ENCODE assay signal across 14 cellular contexts in the genomic region with DNA sequence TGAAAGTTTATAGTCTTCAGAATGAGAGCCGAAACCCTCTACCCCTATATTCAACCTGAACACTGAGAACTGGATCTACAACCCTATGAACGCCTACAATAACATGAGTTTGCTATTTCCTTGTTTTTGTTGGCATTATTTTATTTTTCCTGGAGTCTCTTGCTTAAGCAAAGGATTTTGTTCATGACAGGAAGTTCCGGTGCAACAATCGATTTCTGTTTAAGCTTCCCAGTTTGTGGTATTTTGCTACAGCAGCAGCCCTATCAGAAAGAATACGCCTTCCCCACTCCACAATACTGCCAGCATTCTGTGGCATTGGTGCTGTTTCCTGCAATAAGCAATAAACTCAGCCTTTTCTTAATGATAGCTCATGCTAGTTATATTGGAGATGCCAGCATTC.
DNase-seq lines count a peak whose midpoint lies in the region; ATAC-seq and TF ChIP-seq lines count a peak whose summit lies in the region.
"Had no signal": no experiment of that assay in that cellular context is flagged by ENCODE, and none has a peak within 500 bp of the region (broad histone marks: within the 10 kb centered on the region; RNA-seq: fewer than 3 reads in every experiment).

No MANE protein-coding gene starts in this region.

- no CpG with 5 or more reads among the region's 5 CpGs for WGBS in H9 (ENCODE audit: extremely low coverage, insufficient read length, low lambda C conversion rate)

- TF ChIP-seq CTCF in H9 (conservative IDR thresholded peaks at IDR 0.05): no peak
- TF ChIP-seq CTCF in WTC11 (IDR thresholded peaks at IDR 0.05): no peak
- no peak for TF ChIP-seq CTCF in parathyroid adenoma (IDR thresholded peaks at IDR 0.05)

- no peaks in the 10 kb centered on the region for H3K79me1 ChIP-seq in H9 (ENCODE audit: insufficient read depth, low read depth, low read length, poor library complexity, severe bottlenecking)

- H3K4me1 ChIP-seq in H9 (ENCODE audit: insufficient read depth, low read length) (0 out of 2 replicates have a peak, but pooled peaks cover 2% of the 10 kb centered on the region), parathyroid adenoma (no peaks in the 10 kb centered on the region)
- H3K4me1 ChIP-seq: HAP-1 had no signal

- no peak overlapping the region for H4K8ac ChIP-seq in H9 (replicated peaks; ENCODE audit: insufficient read length, low read depth, low read length)

- H3K9ac ChIP-seq in H9 (ENCODE audit: extremely low read depth, insufficient read length, low read length): no peak overlapping the region
- H3K9ac ChIP-seq in parathyroid adenoma: no peak overlapping the region

- no peak overlapping the region for H2BK20ac ChIP-seq in H9 (ENCODE audit: low read depth, low read length, poor library complexity, severe bottlenecking)

- H4K5ac ChIP-seq in H9 (ENCODE audit: insufficient read length, low read depth, low read length): no peak overlapping the region

- H3K36me3 ChIP-seq in parathyroid adenoma (ENCODE audit: control insufficient read depth, insufficient read depth, low read length): no peaks in the 10 kb centered on the region
- H3K36me3 ChIP-seq: HAP-1 had no signal

- H3K79me2 ChIP-seq in H9 (ENCODE audit: insufficient read depth, low read length) (no peaks in the 10 kb centered on the region), parathyroid adenoma (no peaks in the 10 kb centered on the region)

- H3K9me3 Mint-ChIP-seq in H9 (peaks cover 0 to under 1% of the 10 kb centered on the region in 2 experiments; a peak in 1 of 5 replicates), WTC11 (peaks cover 6% of the 10 kb centered on the region)

- H3K4me1 Mint-ChIP-seq in H9 (peaks cover 35 to 47% of the 10 kb centered on the region in 2 experiments), WTC11 (peaks cover 43% of the 10 kb centered on the region)
- H3K4me1 Mint-ChIP-seq: B cell had no signal

- H2BK120ac ChIP-seq in H9 (ENCODE audit: low read depth, low read length, poor library complexity, severe bottlenecking): no peak overlapping the region

- no peaks in the 10 kb centered on the region for H3K27me3 ChIP-seq in H9 (ENCODE audit: insufficient read depth, low read length)
- H3K27me3 ChIP-seq in parathyroid adenoma (ENCODE audit: control insufficient read depth, insufficient read depth, low read length): no peaks in the 10 kb centered on the region

- H3K4me2 ChIP-seq in H9 (ENCODE audit: insufficient read depth, insufficient read length, low read length) (no peak overlapping the region), parathyroid adenoma (ENCODE audit: low read length) (no peak overlapping the region)

- no peak overlapping the region for H3K56ac ChIP-seq in H9 (ENCODE audit: insufficient read length, low read depth, low read length)

- H3K18ac ChIP-seq in H9 (ENCODE audit: insufficient read length, low read depth, low read length): no peak overlapping the region

- H3K27me3 Mint-ChIP-seq in H9 (ENCODE audit: low read depth) (no peaks in the 10 kb centered on the region), WTC11 (ENCODE audit: low read depth) (no peaks in the 10 kb centered on the region)

- DNase-seq in H9 (no peak), WTC11 (ENCODE audit: low spot score) (no peak), glomerular endothelial cell (ENCODE audit: extremely low read depth, low read depth, low spot score) (peak; percentile 18), AML-193 (lab: John Stamatoyannopoulos, UW) (no peak), NOMO-1 (lab: John Stamatoyannopoulos, UW; ENCODE audit: unreplicated experiment in 2 of 2) (no peak)
- no peak for DNase-seq in activated CD8-positive, alpha-beta memory T cell treated with anti-CD3 and anti-CD28 coated beads, Interleukin-2, amount 50 U/mL, for 48 hours
- DNase-seq in activated naive CD4-positive, alpha-beta T cell treated with anti-CD3 and anti-CD28 coated beads, Interleukin-2, amount 50 U/mL, for 16 hours: no peak
- DNase-seq: activated CD4-positive, alpha-beta T cell treated with anti-CD3 and anti-CD28 coated beads for 1 hour; activated T-cell treated with anti-CD3 and anti-CD28 coated beads for 4 hours; NCI-H2029 had no signal

- H3K14ac ChIP-seq in H9 (ENCODE audit: insufficient read depth, low read length): no peak overlapping the region

- no peak overlapping the region for H2AK5ac ChIP-seq in H9 (ENCODE audit: insufficient read length, low read length)

- POLR2A ChIA-PET in WTC11 (lab: Charles Lee): no interaction called here

- no peak overlapping the region for H2BK12ac ChIP-seq in H9 (ENCODE audit: insufficient read length, low read depth, low read length)

- H3K4me3 Mint-ChIP-seq in H9: no peak overlapping the region
- H3K4me3 Mint-ChIP-seq in WTC11: no peak overlapping the region
- H3K4me3 Mint-ChIP-seq: activated naive CD8-positive, alpha-beta T cell; B cell had no signal

- H3K36me3 Mint-ChIP-seq in H9 (ENCODE audit: insufficient read depth in 1 of 3, low read depth in 3 of 3) (peaks cover 0 to 1% (median 0%) of the 10 kb centered on the region in 3 experiments; a peak in 1 of 7 replicates), WTC11 (0 out of 2 replicates have a peak, but pooled peaks cover 2% of the 10 kb centered on the region)
- H3K36me3 Mint-ChIP-seq: activated naive CD8-positive, alpha-beta T cell had no signal

- no peaks in the 10 kb centered on the region for H4K20me1 ChIP-seq in H9 (ENCODE audit: control insufficient read depth, insufficient read depth, insufficient read length)

- H3K27ac ChIP-seq in H9 (ENCODE audit: insufficient read length, low read depth, low read length) (no peak overlapping the region), parathyroid adenoma (no peak overlapping the region)

- H3K4ac ChIP-seq in H9 (ENCODE audit: low read depth, low read length): no peak overlapping the region

- H2AFZ ChIP-seq in H9 (ENCODE audit: low read length) (peak overlapping the region; percentile 59), parathyroid adenoma (peak overlapping the region; percentile 1)

- H4K91ac ChIP-seq in H9 (ENCODE audit: insufficient read length, low read depth, low read length): no peak overlapping the region

- peak; percentile 52; the same call in 1 of the 2 replicates for ATAC-seq in WTC11

- H3K4me3 ChIP-seq in parathyroid adenoma (ENCODE audit: low read depth, low read length): no peak overlapping the region
- H3K4me3 ChIP-seq: HAP-1 had no signal

- no peak overlapping the region for H3K23ac ChIP-seq in H9 (ENCODE audit: insufficient read length, low read depth, low read length)

- no peak overlapping the region for H2BK15ac ChIP-seq in H9 (ENCODE audit: low read depth, low read length)

- H3K27ac Mint-ChIP-seq in H9: peak overlapping the region; percentile 83 to 97 (median 93); a peak in 6 of 7 replicates
- peak overlapping the region; percentile 85 for H3K27ac Mint-ChIP-seq in WTC11
- H3K27ac Mint-ChIP-seq: activated naive CD8-positive, alpha-beta T cell; B cell had no signal

- CTCF ChIA-PET in WTC11 (lab: Charles Lee): no interaction called here

- H2BK5ac ChIP-seq in H9 (ENCODE audit: insufficient read length, low read length): no peak overlapping the region

- H3T11ph ChIP-seq in H9 (ENCODE audit: low read length): no peak overlapping the region

- H3K9me3 ChIP-seq in H9 (ENCODE audit: control insufficient read depth, low read depth, low read length): no peaks in the 10 kb centered on the region
- H3K9me3 ChIP-seq in parathyroid adenoma (ENCODE audit: control insufficient read depth, low read length): no peaks in the 10 kb centered on the region
- H3K9me3 ChIP-seq: HAP-1 had no signal

- H3K23me2 ChIP-seq in H9 (ENCODE audit: insufficient read length, low read depth, low read length, poor library complexity, severe bottlenecking): no peaks in the 10 kb centered on the region

TF ChIP-seq in WTC11, 78 proteins besides CTCF, POLR2A, EP300 and RAD21 (continues in another document):
- TF ChIP-seq GRHL2 (CRISPR knock-in tag; IDR thresholded peaks at IDR 0.05; ENCODE audit: insufficient replicate concordance, severe bottlenecking): no peak
- TF ChIP-seq KAT7 (CRISPR knock-in tag; IDR thresholded peaks at IDR 0.05; ENCODE audit: borderline replicate concordance): no peak
- no peak for TF ChIP-seq ZNF423 (CRISPR knock-in tag; IDR thresholded peaks at IDR 0.05)
- TF ChIP-seq, protein P1, sequence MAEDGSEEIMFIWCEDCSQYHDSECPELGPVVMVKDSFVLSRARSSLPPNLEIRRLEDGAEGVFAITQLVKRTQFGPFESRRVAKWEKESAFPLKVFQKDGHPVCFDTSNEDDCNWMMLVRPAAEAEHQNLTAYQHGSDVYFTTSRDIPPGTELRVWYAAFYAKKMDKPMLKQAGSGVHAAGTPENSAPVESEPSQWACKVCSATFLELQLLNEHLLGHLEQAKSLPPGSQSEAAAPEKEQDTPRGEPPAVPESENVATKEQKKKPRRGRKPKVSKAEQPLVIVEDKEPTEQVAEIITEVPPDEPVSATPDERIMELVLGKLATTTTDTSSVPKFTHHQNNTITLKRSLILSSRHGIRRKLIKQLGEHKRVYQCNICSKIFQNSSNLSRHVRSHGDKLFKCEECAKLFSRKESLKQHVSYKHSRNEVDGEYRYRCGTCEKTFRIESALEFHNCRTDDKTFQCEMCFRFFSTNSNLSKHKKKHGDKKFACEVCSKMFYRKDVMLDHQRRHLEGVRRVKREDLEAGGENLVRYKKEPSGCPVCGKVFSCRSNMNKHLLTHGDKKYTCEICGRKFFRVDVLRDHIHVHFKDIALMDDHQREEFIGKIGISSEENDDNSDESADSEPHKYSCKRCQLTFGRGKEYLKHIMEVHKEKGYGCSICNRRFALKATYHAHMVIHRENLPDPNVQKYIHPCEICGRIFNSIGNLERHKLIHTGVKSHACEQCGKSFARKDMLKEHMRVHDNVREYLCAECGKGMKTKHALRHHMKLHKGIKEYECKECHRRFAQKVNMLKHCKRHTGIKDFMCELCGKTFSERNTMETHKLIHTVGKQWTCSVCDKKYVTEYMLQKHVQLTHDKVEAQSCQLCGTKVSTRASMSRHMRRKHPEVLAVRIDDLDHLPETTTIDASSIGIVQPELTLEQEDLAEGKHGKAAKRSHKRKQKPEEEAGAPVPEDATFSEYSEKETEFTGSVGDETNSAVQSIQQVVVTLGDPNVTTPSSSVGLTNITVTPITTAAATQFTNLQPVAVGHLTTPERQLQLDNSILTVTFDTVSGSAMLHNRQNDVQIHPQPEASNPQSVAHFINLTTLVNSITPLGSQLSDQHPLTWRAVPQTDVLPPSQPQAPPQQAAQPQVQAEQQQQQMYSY (CRISPR knock-in tag; IDR thresholded peaks at IDR 0.05): no peak
- TF ChIP-seq, protein P2, sequence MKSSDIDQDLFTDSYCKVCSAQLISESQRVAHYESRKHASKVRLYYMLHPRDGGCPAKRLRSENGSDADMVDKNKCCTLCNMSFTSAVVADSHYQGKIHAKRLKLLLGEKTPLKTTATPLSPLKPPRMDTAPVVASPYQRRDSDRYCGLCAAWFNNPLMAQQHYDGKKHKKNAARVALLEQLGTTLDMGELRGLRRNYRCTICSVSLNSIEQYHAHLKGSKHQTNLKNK (CRISPR knock-in tag; IDR thresholded peaks at IDR 0.05): no peak
